11 cellular contexts compared by ENCODE assay signal in genomic region chr11:100830978-100831732, GRCh38.
A peak's percentile ranks its signal among the peaks of the same experiment; 100 is the strongest.
DNase-seq lines count a peak whose midpoint lies in the region; ATAC-seq and TF ChIP-seq lines count a peak whose summit lies in the region.
"Had no signal": no experiment of that assay in that cellular context is flagged by ENCODE, and none has a peak within 500 bp of the region (broad histone marks: within the 10 kb centered on the region; RNA-seq: fewer than 3 reads in every experiment).

No MANE protein-coding gene starts in this region.

- TF ChIP-seq CTCF in right atrium auricular region (IDR thresholded peaks at IDR 0.05) (no peak), chondrocyte (IDR thresholded peaks at IDR 0.05) (no peak), kidney epithelial cell (IDR thresholded peaks at IDR 0.05; ENCODE audit: insufficient read depth, low read length, poor library complexity, severe bottlenecking) (no peak)

- no peaks in the 10 kb centered on the region for H3K36me3 ChIP-seq in right atrium auricular region
- no peaks in the 10 kb centered on the region for H3K36me3 ChIP-seq in kidney epithelial cell (ENCODE audit: control insufficient read depth, insufficient read depth, low read length)
- H3K36me3 ChIP-seq: prostate gland had no signal

- no peaks in the 10 kb centered on the region for H3K36me3 Mint-ChIP-seq in chondrocyte (ENCODE audit: low read depth)
- H3K36me3 Mint-ChIP-seq: activated CD8-positive, alpha-beta memory T cell treated with anti-CD3 and anti-CD28 coated beads, Interleukin-2, amount 10 ng/mL, durations not matched to agents 7 days and 5 days had no signal

- peak overlapping the region; percentile 81 for H3K27ac Mint-ChIP-seq in chondrocyte (ENCODE audit: unreplicated experiment)
- H3K27ac Mint-ChIP-seq: activated CD8-positive, alpha-beta memory T cell treated with anti-CD3 and anti-CD28 coated beads, Interleukin-2, amount 10 ng/mL, durations not matched to agents 7 days and 5 days had no signal

- H3K27me3 ChIP-seq in right atrium auricular region (no peaks in the 10 kb centered on the region), kidney epithelial cell (ENCODE audit: control insufficient read depth, insufficient read depth, low read length) (no peaks in the 10 kb centered on the region)

- intact Hi-C loops in Right ventricle myocardium inferior (cut with DNase I) = no loop called here

- no peaks in the 10 kb centered on the region for H3K27me3 Mint-ChIP-seq in chondrocyte (ENCODE audit: low read depth)
- H3K27me3 Mint-ChIP-seq: activated CD8-positive, alpha-beta memory T cell treated with anti-CD3 and anti-CD28 coated beads, Interleukin-2, amount 10 ng/mL, durations not matched to agents 7 days and 5 days had no signal

- H3K9me3 Mint-ChIP-seq in chondrocyte (ENCODE audit: low read depth) = no peaks in the 10 kb centered on the region

- peaks cover 41% of the 10 kb centered on the region for H3K4me1 Mint-ChIP-seq in chondrocyte (ENCODE audit: low read depth)
- H3K4me1 Mint-ChIP-seq: activated CD8-positive, alpha-beta memory T cell treated with anti-CD3 and anti-CD28 coated beads, Interleukin-2, amount 10 ng/mL, durations not matched to agents 7 days and 5 days had no signal

- no peaks in the 10 kb centered on the region for H3K9me3 ChIP-seq in right atrium auricular region
- H3K9me3 ChIP-seq: prostate gland had no signal

- DNase-seq in Right ventricle myocardium inferior (ENCODE audit: missing footprints) = no peak
- DNase-seq in right atrium auricular region (ENCODE audit: low spot score) = no peak
- DNase-seq in chondrocyte (ENCODE audit: low spot score) = no peak
- peak; percentile 69 for DNase-seq in kidney epithelial cell (ENCODE audit: low read depth)
- no peak for DNase-seq in stimulated activated naive CD8-positive, alpha-beta T cell treated with anti-CD3 and anti-CD28 coated beads, Interleukin-15, Interleukin-2, amounts not matched to agents 100 U/mL and 50 U/mL, for 24 hours
- no peak for DNase-seq in cerebellar nuclear complex (lab: John Stamatoyannopoulos, UW)
- DNase-seq: activated CD8-positive, alpha-beta memory T cell treated with anti-CD3 and anti-CD28 coated beads, Interleukin-2, amount 10 ng/mL, durations not matched to agents 7 days and 5 days; central memory CD4-positive, alpha-beta T cell had no signal

- no peak overlapping the region for H3K4me3 Mint-ChIP-seq in chondrocyte (ENCODE audit: unreplicated experiment)
- H3K4me3 Mint-ChIP-seq: activated CD8-positive, alpha-beta memory T cell treated with anti-CD3 and anti-CD28 coated beads, Interleukin-2, amount 10 ng/mL, durations not matched to agents 7 days and 5 days had no signal

- H3K4me1 ChIP-seq in right atrium auricular region = peaks cover 0 to 30% of the 10 kb centered on the region in 2 donors
- H3K4me1 ChIP-seq: prostate gland had no signal

- H3K4me3 ChIP-seq in right atrium auricular region (no peak overlapping the region), kidney epithelial cell (ENCODE audit: low read depth, low read length) (no peak overlapping the region)
- H3K4me3 ChIP-seq: prostate gland had no signal

- ATAC-seq in Right ventricle myocardium inferior (peak; percentile 69), GM19452 (IDR thresholded peaks at IDR 0.05; ENCODE audit: unreplicated experiment) (no peak), GM21447 (IDR thresholded peaks at IDR 0.05; ENCODE audit: unreplicated experiment) (no peak)
- ATAC-seq in stimulated activated naive CD8-positive, alpha-beta T cell treated with anti-CD3 and anti-CD28 coated beads, Interleukin-15, Interleukin-2, amounts not matched to agents 100 U/mL and 50 U/mL, for 24 hours = no peak
- ATAC-seq: activated CD8-positive, alpha-beta memory T cell treated with anti-CD3 and anti-CD28 coated beads, Interleukin-2, amount 10 ng/mL, durations not matched to agents 7 days and 5 days had no signal

- peak overlapping the region in 1 of 2 donors; percentile 42 for H3K27ac ChIP-seq in right atrium auricular region
- H3K27ac ChIP-seq: prostate gland had no signal
